In the genomic region with DNA sequence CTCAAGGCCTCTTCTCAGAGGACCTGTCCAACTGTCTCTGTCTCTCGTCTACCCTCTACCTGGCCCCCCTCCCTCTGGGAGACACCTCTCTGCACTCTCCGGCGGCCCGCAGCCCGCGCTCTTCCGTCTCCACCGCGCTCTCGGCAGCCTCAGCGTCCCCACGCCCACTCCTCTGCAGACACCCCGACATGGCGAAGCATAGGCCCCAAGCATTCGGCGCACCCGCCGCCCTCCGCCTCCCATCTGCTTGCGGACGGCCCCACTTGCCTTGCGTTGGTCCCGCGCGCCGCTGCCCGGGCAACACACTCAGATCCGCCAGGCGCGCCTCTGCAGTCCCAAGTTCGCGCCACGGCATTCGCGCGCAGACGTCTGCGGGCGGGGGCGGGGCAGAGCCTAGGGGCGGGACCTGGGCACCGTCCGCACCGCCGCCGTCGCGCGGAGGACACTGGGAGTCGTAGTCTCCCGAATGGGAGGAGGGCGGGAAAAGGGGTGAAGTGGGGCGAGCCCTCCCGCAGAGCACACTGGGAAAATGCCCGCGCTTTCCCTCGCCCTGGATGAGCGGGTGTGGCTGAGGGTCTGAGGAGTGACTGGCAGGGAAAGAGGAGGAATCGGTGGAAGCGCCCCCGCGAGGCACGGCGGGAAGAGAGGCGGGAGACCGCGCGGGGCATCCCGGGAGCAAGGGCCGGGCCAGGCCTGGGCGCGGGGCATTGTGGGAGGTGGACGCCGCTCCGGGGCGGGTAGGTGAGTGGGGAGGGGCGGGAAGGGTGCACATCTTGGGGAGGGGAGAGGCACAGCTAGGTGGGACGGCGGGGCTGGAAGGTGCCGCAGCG, we compare ENCODE assay signal across 8 cellular contexts. TPM values are rescaled to one million over a fixed set of nuclear protein-coding genes. Genes with fewer than 3 reads are reported as not detected.
DNase-seq lines count a peak whose midpoint lies in the region; ATAC-seq and TF ChIP-seq lines count a peak whose summit lies in the region.

Gene LIG1, minus strand, starts transcription at position 371 of the 830 bp plus-strand sequence. CDS start 4,778 bp downstream, outside the sequence.
Gene ZSWIM9, plus strand, starts transcription at position 707 of the 830 bp plus-strand sequence. CDS start 1,123 bp downstream, outside the sequence.

- H3K27me3 ChIP-seq in kidney epithelial cell (ENCODE audit: control insufficient read depth, insufficient read depth, low read length): no peaks in the 10 kb centered on the region

- H3K4me3 ChIP-seq in kidney epithelial cell (ENCODE audit: low read depth, low read length): peak within 1 kb of the TSS; percentile 80

- H3K36me3 ChIP-seq in kidney epithelial cell (ENCODE audit: control insufficient read depth, insufficient read depth, low read length): peaks cover 1% of the 10 kb centered on the region

- no peak for TF ChIP-seq CTCF in kidney epithelial cell (IDR thresholded peaks at IDR 0.05; ENCODE audit: insufficient read depth, low read length, poor library complexity, severe bottlenecking)

- ATAC-seq in GM19043 (IDR thresholded peaks at IDR 0.05; ENCODE audit: low read depth, unreplicated experiment) (peak; percentile 84), HG03354 (IDR thresholded peaks at IDR 0.05; ENCODE audit: poor library complexity, severe bottlenecking, unreplicated experiment) (peak; percentile 82)

- DNase-seq in AML-193 (lab: John Stamatoyannopoulos, UW): peak; percentile 86 to 96
- DNase-seq in NCI-H460 (ENCODE audit: extremely low read depth, low read depth): peak; percentile 86
- peak; percentile 91 for DNase-seq in activated CD4-positive, CD25-positive, alpha-beta regulatory T cell treated with anti-CD3 and anti-CD28 coated beads, Interleukin-2, amount 50 U/mL, for 72 hours
- DNase-seq in cerebellar nuclear complex (lab: John Stamatoyannopoulos, UW): peak; percentile 75 to 78
- peak; percentile 72 for DNase-seq in kidney epithelial cell (ENCODE audit: low read depth)
- peak; percentile 95 for DNase-seq in stimulated activated CD4-positive, alpha-beta T cell treated with anti-CD3 and anti-CD28 coated beads, Interleukin-15, amount 100 ng/mL, for 24 hours

RNA-seq across cellular contexts. Expression of gene LIG1, which starts in this region (rescaled TPM):
- 22.5 and 25.9 TPM in 2 replicates for total RNA-seq in NCI-H460 (2014; rRNA removed; shearing (Covaris generic))
- polyA plus RNA-seq in NCI-H460 (2014; cell fraction: nucleus; rRNA removed): 67.8 and 76.9 TPM in 2 replicates
- total RNA-seq in kidney epithelial cell: 15.0 and 17.6 TPM in 2 replicates

RNA-seq across cellular contexts. Expression of gene ZSWIM9, which starts in this region (rescaled TPM):
- 1.3 and 1.5 TPM in 2 replicates for total RNA-seq in NCI-H460 (2014; rRNA removed; shearing (Covaris generic))
- 0.65 and 1.3 TPM in 2 replicates for polyA plus RNA-seq in NCI-H460 (2014; cell fraction: nucleus; rRNA removed)
- total RNA-seq in kidney epithelial cell: 1.6 and 1.8 TPM in 2 replicates

Comparison
In these comparisons a context has a peak if more than half of its experiments do, and no peak if none do; other contexts are left out.
1. Peak in every context shown above with its lines: DNase-seq, ATAC-seq and H3K4me3 ChIP-seq.